12 cellular contexts compared by ENCODE assay signal in genomic region chr6:15301179-15302006, GRCh38. TPM values are rescaled to one million over a fixed set of nuclear protein-coding genes. Genes with fewer than 3 reads are reported as not detected.
DNase-seq lines count a peak whose midpoint lies in the region; ATAC-seq, FAIRE-seq and TF ChIP-seq lines count a peak whose summit lies in the region.
"Had no signal": no experiment of that assay in that cellular context is flagged by ENCODE, and none has a peak within 500 bp of the region (broad histone marks: within the 10 kb centered on the region; RNA-seq: fewer than 3 reads in every experiment).

No MANE protein-coding gene starts in this region.

- H3K4me1 Mint-ChIP-seq in T-helper 2 cell treated with Interferon-gamma antibody and Interleukin-4, amounts not matched to agents 5 μg/mL and 100 μg/mL, for 36 hours (ENCODE audit: low read depth), result peaks cover 81% of the 10 kb centered on the region
- peaks cover 84 to 88% of the 10 kb centered on the region in 2 donors for H3K4me1 Mint-ChIP-seq in natural killer cell
- peaks cover 68 to 90% (median 79%) of the 10 kb centered on the region in 7 donors for H3K4me1 Mint-ChIP-seq in naive thymus-derived CD4-positive, alpha-beta T cell

- peak; percentile 33 for FAIRE-seq in GM12892 (lab: Jason Lieb, UNC)

- peak overlapping the region; percentile 88 for H3K27ac Mint-ChIP-seq in T-helper 2 cell treated with Interferon-gamma antibody and Interleukin-4, amounts not matched to agents 5 μg/mL and 100 μg/mL, for 36 hours
- H3K27ac Mint-ChIP-seq in natural killer cell, result peak overlapping the region; percentile 93 to 94
- H3K27ac Mint-ChIP-seq in naive thymus-derived CD4-positive, alpha-beta T cell, result peak overlapping the region in 4 of 9 donors; percentile 4 to 72 (median 25)

- H3K36me3 ChIP-seq in HEK293 (ENCODE audit: control insufficient read depth in 2 of 2, insufficient read depth in 1 of 2, low read length in 2 of 2), result no peaks in the 10 kb centered on the region
- no peaks in the 10 kb centered on the region for H3K36me3 ChIP-seq in naive thymus-derived CD4-positive, alpha-beta T cell (ENCODE audit: control insufficient read depth in 2 of 3, insufficient read depth in 3 of 3, low read length in 3 of 3)

- H3K36me3 Mint-ChIP-seq in T-helper 2 cell treated with Interferon-gamma antibody and Interleukin-4, amounts not matched to agents 5 μg/mL and 100 μg/mL, for 36 hours (ENCODE audit: low read depth), result peaks cover 35% of the 10 kb centered on the region
- no peaks in the 10 kb centered on the region for H3K36me3 Mint-ChIP-seq in natural killer cell
- peaks cover 0 to 9% (median 6%) of the 10 kb centered on the region in 5 donors for H3K36me3 Mint-ChIP-seq in naive thymus-derived CD4-positive, alpha-beta T cell

- CTCF ChIA-PET in HEK293 (lab: Yijun Ruan, JAX), result no interaction called here
- CTCF ChIA-PET in naive thymus-derived CD4-positive, alpha-beta T cell (lab: Charles Lee), result no interaction called here

- TF ChIP-seq POLR2A in GM12892 (IDR thresholded peaks at IDR 0.05; ENCODE audit: low read depth, low read length), result no peak

- H3K27ac ChIP-seq in HEK293 (ENCODE audit: extremely low read depth, low read depth, low read length), result no peak overlapping the region
- no peak overlapping the region for H3K27ac ChIP-seq in naive thymus-derived CD4-positive, alpha-beta T cell (ENCODE audit: low read depth, low read length)
- H3K27ac ChIP-seq: body of pancreas had no signal

- H3K4me3 ChIP-seq in HEK293 (ENCODE audit: low read depth, low read length), result no peak overlapping the region
- no peak overlapping the region for H3K4me3 ChIP-seq in naive thymus-derived CD4-positive, alpha-beta T cell (ENCODE audit: low read length)
- H3K4me3 ChIP-seq: body of pancreas had no signal

- H3K4me1 ChIP-seq in HEK293 (ENCODE audit: control insufficient read depth, insufficient read depth, low read length), result peaks cover 31% of the 10 kb centered on the region
- H3K4me1 ChIP-seq in naive thymus-derived CD4-positive, alpha-beta T cell (ENCODE audit: control insufficient read depth in 2 of 2, insufficient read depth in 2 of 2, low read length in 2 of 2), result peaks cover 28 to 37% of the 10 kb centered on the region in 2 donors

- no peak for TF ChIP-seq CTCF in HEK293 (tag by site-specific recombination; IDR thresholded peaks at IDR 0.05)
- TF ChIP-seq CTCF in natural killer cell (IDR thresholded peaks at IDR 0.05), result no peak

- H3K4me3 Mint-ChIP-seq in T-helper 2 cell treated with Interferon-gamma antibody and Interleukin-4, amounts not matched to agents 5 μg/mL and 100 μg/mL, for 36 hours, result peak overlapping the region; percentile 64
- peak overlapping the region; percentile 71 for H3K4me3 Mint-ChIP-seq in natural killer cell
- no peak overlapping the region for H3K4me3 Mint-ChIP-seq in naive thymus-derived CD4-positive, alpha-beta T cell

- H3K9me3 Mint-ChIP-seq in T-helper 2 cell treated with Interferon-gamma antibody and Interleukin-4, amounts not matched to agents 5 μg/mL and 100 μg/mL, for 36 hours, result no peaks in the 10 kb centered on the region
- H3K9me3 Mint-ChIP-seq in natural killer cell, result no peaks in the 10 kb centered on the region
- H3K9me3 Mint-ChIP-seq in naive thymus-derived CD4-positive, alpha-beta T cell, result no peaks in the 10 kb centered on the region
- H3K9me3 Mint-ChIP-seq: CD4-positive, alpha-beta memory T cell had no signal

- H3K27me3 ChIP-seq in naive thymus-derived CD4-positive, alpha-beta T cell (ENCODE audit: control insufficient read depth in 2 of 2, insufficient read depth in 2 of 2, low read length in 2 of 2), result no peaks in the 10 kb centered on the region
- H3K27me3 ChIP-seq: body of pancreas had no signal

- intact Hi-C loops in natural killer cell (cut with micrococcal nuclease), result no loop called here
- intact Hi-C loops in naive thymus-derived CD4-positive, alpha-beta T cell (cut with micrococcal nuclease), result loop anchor here in 1 of 2 donors (5.0 kb wide), 1 partner anchor 34 kb away; no protein-coding TSS in a partner anchor

- POLR2A ChIA-PET in HEK293 (lab: Yijun Ruan, JAX), result no interaction called here
- POLR2A ChIA-PET in naive thymus-derived CD4-positive, alpha-beta T cell (lab: Charles Lee), result no interaction called here

- H3K9me3 ChIP-seq in HEK293 (ENCODE audit: control insufficient read depth, insufficient read depth, low read depth, low read length), result no peaks in the 10 kb centered on the region
- no peaks in the 10 kb centered on the region for H3K9me3 ChIP-seq in naive thymus-derived CD4-positive, alpha-beta T cell (ENCODE audit: control insufficient read depth in 2 of 3, low read length in 3 of 3)
- H3K9me3 ChIP-seq: body of pancreas had no signal

- no peaks in the 10 kb centered on the region for H3K27me3 Mint-ChIP-seq in T-helper 2 cell treated with Interferon-gamma antibody and Interleukin-4, amounts not matched to agents 5 μg/mL and 100 μg/mL, for 36 hours (ENCODE audit: low read depth)
- no peaks in the 10 kb centered on the region for H3K27me3 Mint-ChIP-seq in natural killer cell (ENCODE audit: low read depth in 2 of 2)
- no peaks in the 10 kb centered on the region for H3K27me3 Mint-ChIP-seq in naive thymus-derived CD4-positive, alpha-beta T cell
- H3K27me3 Mint-ChIP-seq: CD4-positive, alpha-beta memory T cell had no signal

- DNase-seq in GM12892 (ENCODE audit: insufficient read length) (no peak), natural killer cell (no peak), GM03348 (ENCODE audit: low spot score) (no peak)
- DNase-seq in T-helper 2 cell treated with Interferon-gamma antibody and Interleukin-4, amounts not matched to agents 5 μg/mL and 100 μg/mL, for 36 hours (ENCODE audit: low spot score), result no peak
- no peak for DNase-seq in naive thymus-derived CD4-positive, alpha-beta T cell
- DNase-seq: body of pancreas; CD4-positive, alpha-beta memory T cell; effector CD4-positive, alpha-beta T cell; NCI-H1048 had no signal

- no peak for ATAC-seq in natural killer cell
- no peak for ATAC-seq in HG02623 (IDR thresholded peaks at IDR 0.05; ENCODE audit: unreplicated experiment)
- ATAC-seq in naive thymus-derived CD4-positive, alpha-beta T cell, result no peak
- ATAC-seq in GM21723 (IDR thresholded peaks at IDR 0.05; ENCODE audit: unreplicated experiment), result no peak
- ATAC-seq: body of pancreas had no signal

TF ChIP-seq in HEK293, 187 proteins besides CTCF, POLR2A, EP300 and RAD21:
- peak; percentile 80 for TF ChIP-seq PRDM6 (tag by site-specific recombination; IDR thresholded peaks at IDR 0.05)
- TF ChIP-seq KLF16 (tag by site-specific recombination; IDR thresholded peaks at IDR 0.05), result no peak
TF ChIP-seq in HEK293: peak in this region for 1.

RNA-seq across cellular contexts. Expression of gene JARID2, which starts 55.5 kb away (rescaled TPM):
- polyA plus RNA-seq in GM12892 (2012; ENCODE audit: missing spikeins), result 6.8 TPM
- 10 to 100 TPM; 49.9 to 60.9 (median 60.5) TPM for total RNA-seq in natural killer cell
- 10 to 100 TPM; 23.4 to 39.6 (median 29.9) TPM for total RNA-seq in naive thymus-derived CD4-positive, alpha-beta T cell
- polyA plus RNA-seq in naive thymus-derived CD4-positive, alpha-beta T cell, result 10 to 100 TPM in 1 of 2 donors, 1 to 10 TPM in 1; 6.9 to 13.9 TPM

Comparison
In these comparisons a context has a peak if more than half of its experiments do, and no peak if none do; other contexts are left out.
1. H3K4me3 Mint-ChIP-seq: peak in T-helper 2 cell treated with Interferon-gamma antibody and Interleukin-4, amounts not matched to agents 5 μg/mL and 100 μg/mL, for 36 hours (single experiment) and natural killer cell (single experiment); none in naive thymus-derived CD4-positive, alpha-beta T cell (0 of 10).